ENCODE assay signal across 8 cellular contexts in the genomic region with DNA sequence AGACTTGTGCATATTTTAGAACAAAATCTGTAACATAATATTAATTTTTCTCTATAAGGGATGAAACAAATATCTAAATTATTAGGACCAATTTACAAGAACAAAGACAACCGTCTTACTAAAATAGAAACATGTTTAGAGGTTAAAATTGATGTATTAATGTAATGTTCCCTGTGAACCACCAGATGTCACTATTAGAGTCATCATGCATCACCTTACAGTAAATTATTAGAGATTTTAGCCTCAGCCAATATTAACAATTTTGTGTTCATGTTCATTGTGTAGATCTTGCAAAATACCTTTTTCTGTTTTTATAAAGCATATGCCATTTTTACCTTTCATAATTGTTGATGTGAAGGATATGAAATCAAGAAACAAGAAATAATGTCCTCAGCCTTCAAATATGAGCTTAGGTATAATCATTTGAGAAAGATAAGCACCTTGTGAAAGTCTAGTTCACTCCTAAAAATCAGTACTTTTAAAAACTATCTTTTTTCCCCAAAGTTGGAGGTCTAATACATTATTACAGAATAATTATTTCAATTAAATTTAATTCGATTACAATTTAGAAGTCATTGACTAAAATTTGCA.
DNase-seq lines count a peak whose midpoint lies in the region; ATAC-seq and TF ChIP-seq lines count a peak whose summit lies in the region.

No MANE protein-coding gene starts in this region.

- peak; percentile 79 for ATAC-seq in HG03432 (IDR thresholded peaks at IDR 0.05; ENCODE audit: unreplicated experiment)
- no peak for ATAC-seq in CD8-positive, alpha-beta T cell

- H3K36me3 ChIP-seq in cardiac muscle cell (no peaks in the 10 kb centered on the region), SU-DHL-6 (ENCODE audit: low read length) (no peaks in the 10 kb centered on the region)
- no peaks in the 10 kb centered on the region for H3K36me3 ChIP-seq in CD8-positive, alpha-beta T cell (ENCODE audit: insufficient read depth, low read length)

- H3K27me3 ChIP-seq in cardiac muscle cell (no peaks in the 10 kb centered on the region), SU-DHL-6 (ENCODE audit: low read length) (no peaks in the 10 kb centered on the region)
- H3K27me3 ChIP-seq in CD8-positive, alpha-beta T cell (ENCODE audit: insufficient read depth, low read length): no peaks in the 10 kb centered on the region

- H4K20me1 ChIP-seq in SU-DHL-6 (ENCODE audit: low read depth, low read length): no peaks in the 10 kb centered on the region

- no peaks in the 10 kb centered on the region for H3K9me2 ChIP-seq in SU-DHL-6 (replicated peaks; ENCODE audit: insufficient read depth, low read length)

- no peaks in the 10 kb centered on the region for H3K36me3 Mint-ChIP-seq in CD8-positive, alpha-beta T cell

- no peak overlapping the region for H3K27ac Mint-ChIP-seq in CD8-positive, alpha-beta T cell

- no peak overlapping the region for H3K4me3 Mint-ChIP-seq in CD8-positive, alpha-beta T cell

- no peak overlapping the region for H3K9ac ChIP-seq in SU-DHL-6 (ENCODE audit: low read length)

- no peaks in the 10 kb centered on the region for H3F3A ChIP-seq in SU-DHL-6 (ENCODE audit: insufficient read depth)

- H3K4me2 ChIP-seq in SU-DHL-6 (ENCODE audit: low read depth, low read length, poor library complexity, severe bottlenecking): no peak overlapping the region

- H3K4me1 Mint-ChIP-seq in CD8-positive, alpha-beta T cell (ENCODE audit: low read depth): no peaks in the 10 kb centered on the region

- H3K9me3 ChIP-seq in cardiac muscle cell (ENCODE audit: low read depth) (no peaks in the 10 kb centered on the region), SU-DHL-6 (ENCODE audit: insufficient read depth, low read length) (no peaks in the 10 kb centered on the region)
- H3K9me3 ChIP-seq in CD8-positive, alpha-beta T cell (ENCODE audit: low read length): no peaks in the 10 kb centered on the region

- CTCF ChIA-PET in CD8-positive, alpha-beta T cell (lab: Charles Lee): no interaction called here

- intact Hi-C loops in cardiac septum (cut with DNase I): loop anchor here (5.0 kb wide), 1 partner anchor 1294 kb away; no protein-coding TSS in a partner anchor
- intact Hi-C loops in CD8-positive, alpha-beta T cell (cut with DNase I, micrococcal nuclease): no loop called here

- H3K27ac ChIP-seq in cardiac muscle cell: no peak overlapping the region
- H3K27ac ChIP-seq in SU-DHL-6 (ENCODE audit: low read depth, low read length): no peak overlapping the region
- no peak overlapping the region for H3K27ac ChIP-seq in CD8-positive, alpha-beta T cell (ENCODE audit: low read depth, low read length)

- H3K4me3 ChIP-seq in cardiac muscle cell (no peak overlapping the region), SU-DHL-6 (ENCODE audit: insufficient read depth, low read length, poor library complexity, severe bottlenecking) (no peak overlapping the region)
- H3K4me3 ChIP-seq in CD8-positive, alpha-beta T cell (ENCODE audit: low read depth, low read length): no peak overlapping the region

- TF ChIP-seq CTCF in cardiac muscle cell (IDR thresholded peaks at IDR 0.05; ENCODE audit: low read depth, low read length) (peak; percentile 60), SU-DHL-6 (IDR thresholded peaks at IDR 0.05; ENCODE audit: insufficient read depth, low read length, poor library complexity, severe bottlenecking) (peak; percentile 47)
- no peak for TF ChIP-seq CTCF in CD8-positive, alpha-beta T cell (IDR thresholded peaks at IDR 0.05)

- no peaks in the 10 kb centered on the region for H3K4me1 ChIP-seq in cardiac muscle cell (ENCODE audit: low read depth)
- H3K4me1 ChIP-seq in CD8-positive, alpha-beta T cell (ENCODE audit: insufficient read depth, low read length): no peaks in the 10 kb centered on the region

- H3K79me2 ChIP-seq in SU-DHL-6 (ENCODE audit: insufficient read depth, low read length): no peaks in the 10 kb centered on the region

- no peaks in the 10 kb centered on the region for H3K9me3 Mint-ChIP-seq in CD8-positive, alpha-beta T cell

- POLR2A ChIA-PET in CD8-positive, alpha-beta T cell (lab: Charles Lee): no interaction called here

- DNase-seq in cardiac muscle cell (ENCODE audit: low read depth in 1 of 2, low spot score in 1 of 2) (peak; percentile 10 to 44), cardiac septum (ENCODE audit: low spot score) (no peak), left kidney (ENCODE audit: low read depth, low spot score) (peak; percentile 17), HUDEP-2 (lab: John Stamatoyannopoulos, UW; ENCODE audit: unreplicated experiment in 76 of 76) (no peak), D341Med (ENCODE audit: low spot score) (no peak)
- DNase-seq in CD8-positive, alpha-beta T cell: no peak

- no peaks in the 10 kb centered on the region for H3K27me3 Mint-ChIP-seq in CD8-positive, alpha-beta T cell (ENCODE audit: low read depth)

- no peak overlapping the region for H2AFZ ChIP-seq in SU-DHL-6 (ENCODE audit: low read depth, low read length, severe bottlenecking)

Comparison
In these comparisons a context has a peak if more than half of its experiments do, and no peak if none do; other contexts are left out.
1. DNase-seq: peak in cardiac muscle cell (2 of 2) and left kidney (single experiment); none in cardiac septum (single experiment), CD8-positive, alpha-beta T cell (0 of 7), HUDEP-2 (0 of 76) and D341Med (single experiment).